Comparison of ENCODE assay signal across 10 cellular contexts in genomic region chr1:6472391-6472790, GRCh38. TPM values are rescaled to one million over a fixed set of nuclear protein-coding genes. Genes with fewer than 3 reads are reported as not detected.
A peak's percentile ranks its signal among the peaks of the same experiment; 100 is the strongest.
DNase-seq lines count a peak whose midpoint lies in the region; ATAC-seq, FAIRE-seq and TF ChIP-seq lines count a peak whose summit lies in the region.
"Had no signal": no experiment of that assay in that cellular context is flagged by ENCODE, and none has a peak within 500 bp of the region (broad histone marks: within the 10 kb centered on the region; RNA-seq: fewer than 3 reads in every experiment).

No MANE protein-coding gene starts in this region.

- H2AK5ac ChIP-seq in H1 (ENCODE audit: low read depth, low read length) = no peak overlapping the region

- H2BK12ac ChIP-seq in H1 (ENCODE audit: low read depth, low read length) = no peak overlapping the region

- H4K8ac ChIP-seq in H1 (ENCODE audit: extremely low read depth, insufficient read depth, low read length) = no peak overlapping the region

- H3K23ac ChIP-seq in H1 (ENCODE audit: insufficient read length) = no peak overlapping the region

- no peak for DNase-seq in GM10266 (ENCODE audit: extremely low spot score)
- DNase-seq in MM.1S = no peak
- DNase-seq in H1 (ENCODE audit: low read depth in 1 of 2, low spot score in 2 of 2) = peak in 1 of 2 experiments; percentile 74
- DNase-seq in osteocyte (ENCODE audit: extremely low spot score, unreplicated experiment) = no peak
- DNase-seq in activated naive CD8-positive, alpha-beta T cell treated with anti-CD3 and anti-CD28 coated beads, Interleukin-2, amount 50 U/mL, for 24 hours = no peak
- DNase-seq: naive B cell had no signal

- no peak overlapping the region for H2BK120ac ChIP-seq in H1 (replicated peaks; ENCODE audit: low read depth, low read length)

- no peak for FAIRE-seq in H1 (lab: Jason Lieb, UNC)
- FAIRE-seq: G401.6 had no signal

- H3K79me1 ChIP-seq in H1 (ENCODE audit: low read depth, low read length) = no peaks in the 10 kb centered on the region

- no peak overlapping the region for H4K5ac ChIP-seq in H1 (ENCODE audit: insufficient read length, low read depth, low read length)

- no peak overlapping the region for H2BK5ac ChIP-seq in H1 (ENCODE audit: low read depth, low read length)

- H4K20me1 ChIP-seq in MM.1S (ENCODE audit: insufficient read depth, low read length) = no peaks in the 10 kb centered on the region
- H4K20me1 ChIP-seq in H1 (replicated peaks in 1 of 2; ENCODE audit: control insufficient read depth in 1 of 2, insufficient read depth in 2 of 2, low read length in 2 of 2) = peaks cover 5 to 12% of the 10 kb centered on the region in 2 experiments

- H3K23me2 ChIP-seq in H1 (ENCODE audit: low read depth, low read length) = no peaks in the 10 kb centered on the region

- no peak for TF ChIP-seq POLR2A in H1 (IDR thresholded peaks at IDR 0.05; ENCODE audit: control extremely low read depth in 1 of 2, low read depth in 2 of 2, low read length in 2 of 2)

- no peak overlapping the region for H2BK20ac ChIP-seq in H1 (ENCODE audit: low read length)

- peaks cover 18% of the 10 kb centered on the region for H3K36me3 Mint-ChIP-seq in osteocyte (ENCODE audit: unreplicated experiment)
- no peaks in the 10 kb centered on the region for H3K36me3 Mint-ChIP-seq in activated naive CD8-positive, alpha-beta T cell treated with anti-CD3 and anti-CD28 coated beads, Interleukin-2, amount 50 U/mL, for 24 hours (ENCODE audit: low read depth)
- H3K36me3 Mint-ChIP-seq: naive B cell had no signal

- CTCF ChIA-PET in H1 (lab: Charles Lee; ENCODE audit: partially characterized antibody) = interaction anchor here (0.6 to 6.1 kb wide), 29 partner anchors 8 to 415 kb away, joined by 3 to 79 read pairs (median 4); partner anchors contain the start of gene PLEKHG5

- no peaks in the 10 kb centered on the region for H3K79me2 ChIP-seq in MM.1S (ENCODE audit: low read length)
- no peaks in the 10 kb centered on the region for H3K79me2 ChIP-seq in H1 (ENCODE audit: control insufficient read depth in 1 of 2, insufficient read depth in 2 of 2, low read length in 2 of 2)

- TF ChIP-seq CTCF in GM10266 (IDR thresholded peaks at IDR 0.05; ENCODE audit: control insufficient read depth, insufficient read depth, low read depth, missing control alignments) (peak; percentile 33), MM.1S (IDR thresholded peaks at IDR 0.05; ENCODE audit: low read length) (peak; percentile 76), H1 (IDR thresholded peaks at IDR 0.05; ENCODE audit: control extremely low read depth in 1 of 3, insufficient read depth in 1 of 3, low read depth in 1 of 3, low read length in 3 of 3) (peak in 2 of 3 experiments; percentile 63 to 75; a peak in 3 of 4 replicates), osteocyte (IDR thresholded peaks at IDR 0.05) (peak; percentile 34)

- no peaks in the 10 kb centered on the region for H3K9me2 ChIP-seq in MM.1S (replicated peaks; ENCODE audit: insufficient read depth, low read length)

- peak in 1 of 2 experiments; percentile 34; a peak in 2 of 4 replicates for TF ChIP-seq RAD21 in H1 (IDR thresholded peaks at IDR 0.05 in 1 of 2, conservative IDR thresholded peaks at IDR 0.05 in 1 of 2; ENCODE audit: low read depth in 2 of 2, low read length in 2 of 2)

- H4K91ac ChIP-seq in H1 (replicated peaks; ENCODE audit: insufficient read length, low read length) = no peak overlapping the region

- H3K9me3 ChIP-seq in MM.1S (replicated peaks; ENCODE audit: insufficient read depth, low read length) (no peaks in the 10 kb centered on the region), H1 (ENCODE audit: insufficient read depth in 2 of 2, low read depth in 1 of 2, low read length in 1 of 2) (no peaks in the 10 kb centered on the region)

- peaks cover 43% of the 10 kb centered on the region for H3K27me3 ChIP-seq in MM.1S (replicated peaks; ENCODE audit: insufficient read depth, low read length)
- H3K27me3 ChIP-seq in H1 (replicated peaks in 1 of 4; ENCODE audit: control insufficient read depth in 3 of 4, extremely low read depth in 1 of 4, insufficient read depth in 3 of 4, low read length in 3 of 4) = no peaks in the 10 kb centered on the region; a peak in 1 of 7 replicates

- no peak overlapping the region for H3K27ac ChIP-seq in MM.1S (ENCODE audit: low read length)
- H3K27ac ChIP-seq in H1 (ENCODE audit: low read depth, low read length) = no peak overlapping the region

- WGBS in H1 (ENCODE audit: extremely low coverage in 1 of 2, insufficient coverage in 1 of 2, insufficient read length in 1 of 2, insufficient replicate concordance in 2 of 2, low coverage in 1 of 2, low lambda C conversion rate in 2 of 2, missing lambda C conversion rate in 1 of 2), 2 experiments = 79% methylated on average over 10 of the region's 10 CpGs; no CpG with 5 or more reads in 1 of the 2 experiments

- H3K4me3 Mint-ChIP-seq in osteocyte (ENCODE audit: unreplicated experiment) = no peak overlapping the region
- H3K4me3 Mint-ChIP-seq in activated naive CD8-positive, alpha-beta T cell treated with anti-CD3 and anti-CD28 coated beads, Interleukin-2, amount 50 U/mL, for 24 hours = no peak overlapping the region
- H3K4me3 Mint-ChIP-seq: brain, naive B cell had no signal

- H3K9ac ChIP-seq in MM.1S (ENCODE audit: low read length) (no peak overlapping the region), H1 (replicated peaks in 1 of 4; ENCODE audit: extremely low read depth in 1 of 4, low read depth in 3 of 4, low read length in 3 of 4) (no peak overlapping the region)

- H2AFZ ChIP-seq in MM.1S (ENCODE audit: low read length) (peak overlapping the region; percentile 66), H1 (ENCODE audit: low read length) (no peak overlapping the region)

- POLR2A ChIA-PET in H1 (lab: Charles Lee; ENCODE audit: partially characterized antibody) = interaction anchor here (0.6 to 13.7 kb wide), 7 partner anchors 10 to 213 kb away, joined by 3 to 123 read pairs (median 3); no protein-coding TSS in a partner anchor

- no peak for TF ChIP-seq EP300 in H1 (IDR thresholded peaks at IDR 0.05; ENCODE audit: borderline replicate concordance in 1 of 2, low read depth in 2 of 2, low read length in 2 of 2)

- no peak overlapping the region for H3K14ac ChIP-seq in H1 (ENCODE audit: insufficient read length)

- H2BK15ac ChIP-seq in H1 (ENCODE audit: low read length) = no peak overlapping the region

- peak overlapping the region; percentile 80 for H3K4me2 ChIP-seq in MM.1S (ENCODE audit: low read depth, low read length)
- H3K4me2 ChIP-seq in H1 (ENCODE audit: insufficient read depth in 1 of 2, low read depth in 2 of 2, low read length in 2 of 2) = no peak overlapping the region

- H3K4me1 ChIP-seq in MM.1S (ENCODE audit: low read length) (peaks cover 7% of the 10 kb centered on the region; the same call in 1 of the 2 replicates), H1 (replicated peaks in 1 of 4; ENCODE audit: control insufficient read depth in 3 of 4, insufficient read depth in 4 of 4, low read length in 3 of 4) (peaks cover 0 to 22% (median 14%) of the 10 kb centered on the region in 4 experiments; a peak in 6 of 7 replicates)

- H3K56ac ChIP-seq in H1 (replicated peaks; ENCODE audit: insufficient read length, low read depth, low read length) = no peak overlapping the region

- H3K18ac ChIP-seq in H1 (ENCODE audit: extremely low read depth, low read length) = no peak overlapping the region

- ATAC-seq in GM21576 (IDR thresholded peaks at IDR 0.05; ENCODE audit: unreplicated experiment) = no peak
- no peak for ATAC-seq in GM18519 (IDR thresholded peaks at IDR 0.05; ENCODE audit: low FRiP score, unreplicated experiment)
- no peak for ATAC-seq in activated naive CD8-positive, alpha-beta T cell treated with anti-CD3 and anti-CD28 coated beads, Interleukin-2, amount 50 U/mL, for 24 hours

- H3K9me3 Mint-ChIP-seq in osteocyte (ENCODE audit: unreplicated experiment) = no peaks in the 10 kb centered on the region
- no peaks in the 10 kb centered on the region for H3K9me3 Mint-ChIP-seq in activated naive CD8-positive, alpha-beta T cell treated with anti-CD3 and anti-CD28 coated beads, Interleukin-2, amount 50 U/mL, for 24 hours
- H3K9me3 Mint-ChIP-seq: brain, naive B cell had no signal

- H3K4me3 ChIP-seq in MM.1S (ENCODE audit: low read length) = peak overlapping the region; percentile 53
- H3K4me3 ChIP-seq in H1 (ENCODE audit: extremely low read depth in 1 of 4, insufficient read depth in 2 of 4, low read depth in 3 of 4, low read length in 4 of 4) = no peak overlapping the region

- H3K27ac Mint-ChIP-seq in osteocyte (ENCODE audit: unreplicated experiment) = no peak overlapping the region
- no peak overlapping the region for H3K27ac Mint-ChIP-seq in activated naive CD8-positive, alpha-beta T cell treated with anti-CD3 and anti-CD28 coated beads, Interleukin-2, amount 50 U/mL, for 24 hours
- H3K27ac Mint-ChIP-seq: brain, naive B cell had no signal

- H3K4me1 Mint-ChIP-seq in osteocyte (ENCODE audit: unreplicated experiment) = no peaks in the 10 kb centered on the region
- no peaks in the 10 kb centered on the region for H3K4me1 Mint-ChIP-seq in activated naive CD8-positive, alpha-beta T cell treated with anti-CD3 and anti-CD28 coated beads, Interleukin-2, amount 50 U/mL, for 24 hours

- H3K36me3 ChIP-seq in MM.1S (replicated peaks; ENCODE audit: insufficient read depth, low read length) = no peaks in the 10 kb centered on the region
- peaks cover 5 to 24% (median 11%) of the 10 kb centered on the region in 4 experiments; a peak in 5 of 8 replicates for H3K36me3 ChIP-seq in H1 (ENCODE audit: control insufficient read depth in 2 of 4, insufficient read depth in 4 of 4, low read length in 3 of 4)

- H3K4ac ChIP-seq in H1 (replicated peaks; ENCODE audit: insufficient read length, low read depth, low read length) = no peak overlapping the region

- no peaks in the 10 kb centered on the region for H3K27me3 Mint-ChIP-seq in osteocyte (ENCODE audit: unreplicated experiment)
- no peaks in the 10 kb centered on the region for H3K27me3 Mint-ChIP-seq in activated naive CD8-positive, alpha-beta T cell treated with anti-CD3 and anti-CD28 coated beads, Interleukin-2, amount 50 U/mL, for 24 hours
- H3K27me3 Mint-ChIP-seq: brain had no signal

- no peaks in the 10 kb centered on the region for H3F3A ChIP-seq in MM.1S (ENCODE audit: insufficient read depth, low read length)

RNA-seq across cellular contexts. Expression of gene TNFRSF25, which starts 6.4 kb away (rescaled TPM):
- total RNA-seq in H1 (2021; fragmentation: NEBNext Ultra II Directional; extraction: Animal tissue kit (Norgen Biotek cat#: 25700)) = 9.3 and 10.7 TPM in 2 replicates
- polyA plus RNA-seq in H1 (2011; rRNA removed) = 19.5 and 26.1 TPM in 2 replicates
- polyA plus RNA-seq in H1 (2011; cell fraction: cytosol; rRNA removed) = 20.6 TPM
- 116 TPM for polyA plus RNA-seq in H1 (2011; cell fraction: nucleus; rRNA removed)
- 7.8 to 20.0 TPM (median 18.8 TPM) in 4 replicates for polyA plus RNA-seq in H1 (2012, experiment 1 of 2)
- polyA plus RNA-seq in H1 (2012, experiment 2 of 2) = 8.1 TPM
- polyA plus RNA-seq in H1 (2013, experiment 1 of 2) = 11.1 TPM
- polyA plus RNA-seq in H1 (2013, experiment 2 of 2) = 9.8 TPM
- 3.1 and 3.9 TPM in 2 replicates for polyA minus RNA-seq in H1 (2011; rRNA and poly(A)+ RNA removed)
- polyA minus RNA-seq in H1 (2011; cell fraction: cytosol; rRNA and poly(A)+ RNA removed) = 4.1 TPM
- 9.6 TPM for polyA minus RNA-seq in H1 (2011; cell fraction: nucleus; rRNA and poly(A)+ RNA removed)
- 26.4 and 27.9 TPM in 2 replicates for total RNA-seq in osteocyte

RNA-seq across cellular contexts. Expression of gene PLEKHG5, which starts 19.1 kb away (rescaled TPM):
- 12.5 and 13.8 TPM in 2 replicates for total RNA-seq in H1 (2021; fragmentation: NEBNext Ultra II Directional; extraction: Animal tissue kit (Norgen Biotek cat#: 25700))
- 10.4 and 16.8 TPM in 2 replicates for polyA plus RNA-seq in H1 (2011; rRNA removed)
- polyA plus RNA-seq in H1 (2011; cell fraction: cytosol; rRNA removed) = 12.2 TPM
- polyA plus RNA-seq in H1 (2011; cell fraction: nucleus; rRNA removed) = 72.0 TPM
- polyA plus RNA-seq in H1 (2012, experiment 1 of 2) = 8.2 to 19.5 TPM (median 15.5 TPM) in 4 replicates
- 7.7 TPM for polyA plus RNA-seq in H1 (2012, experiment 2 of 2)
- polyA plus RNA-seq in H1 (2013, experiment 1 of 2) = 12.4 TPM
- 11.4 TPM for polyA plus RNA-seq in H1 (2013, experiment 2 of 2)
- 4.7 TPM in 2 replicates for polyA minus RNA-seq in H1 (2011; rRNA and poly(A)+ RNA removed)
- polyA minus RNA-seq in H1 (2011; cell fraction: cytosol; rRNA and poly(A)+ RNA removed) = 6.5 TPM
- 14.6 TPM for polyA minus RNA-seq in H1 (2011; cell fraction: nucleus; rRNA and poly(A)+ RNA removed)
- total RNA-seq in osteocyte = 33.0 and 34.9 TPM in 2 replicates

RNA-seq across cellular contexts. Expression of gene ESPN, which starts 47.8 kb away (rescaled TPM):
- 14.8 and 16.3 TPM in 2 replicates for total RNA-seq in H1 (2021; fragmentation: NEBNext Ultra II Directional; extraction: Animal tissue kit (Norgen Biotek cat#: 25700))
- 5.2 and 13.4 TPM in 2 replicates for polyA plus RNA-seq in H1 (2011; rRNA removed)
- polyA plus RNA-seq in H1 (2011; cell fraction: cytosol; rRNA removed) = 9.6 TPM
- 22.5 TPM for polyA plus RNA-seq in H1 (2011; cell fraction: nucleus; rRNA removed)
- 6.8 to 15.9 TPM (median 13.7 TPM) in 4 replicates for polyA plus RNA-seq in H1 (2012, experiment 1 of 2)
- 10.4 TPM for polyA plus RNA-seq in H1 (2012, experiment 2 of 2)
- polyA plus RNA-seq in H1 (2013, experiment 1 of 2) = 14.0 TPM
- polyA plus RNA-seq in H1 (2013, experiment 2 of 2) = 14.1 TPM
- 2.7 and 2.8 TPM in 2 replicates for polyA minus RNA-seq in H1 (2011; rRNA and poly(A)+ RNA removed)
- polyA minus RNA-seq in H1 (2011; cell fraction: cytosol; rRNA and poly(A)+ RNA removed) = 11.9 TPM
- 8.3 TPM for polyA minus RNA-seq in H1 (2011; cell fraction: nucleus; rRNA and poly(A)+ RNA removed)
- 0.31 TPM in 1 of 2 replicates, not detected in the other for total RNA-seq in osteocyte

RNA-seq across cellular contexts. Expression of gene HES2, which starts 52.7 kb away (rescaled TPM):
- 0.15 and 0.36 TPM in 2 replicates for total RNA-seq in H1 (2021; fragmentation: NEBNext Ultra II Directional; extraction: Animal tissue kit (Norgen Biotek cat#: 25700))
- 0.53 and 0.86 TPM in 2 replicates for polyA plus RNA-seq in H1 (2011; rRNA removed)
- 0.78 TPM for polyA plus RNA-seq in H1 (2011; cell fraction: cytosol; rRNA removed)
- 1.2 TPM for polyA plus RNA-seq in H1 (2011; cell fraction: nucleus; rRNA removed)
- 0.29 to 0.70 TPM (median 0.55 TPM) in 4 replicates for polyA plus RNA-seq in H1 (2012, experiment 1 of 2)
- polyA plus RNA-seq in H1 (2012, experiment 2 of 2) = 0.18 TPM
- polyA plus RNA-seq in H1 (2013, experiment 1 of 2) = 0.93 TPM
- 1.2 TPM for polyA plus RNA-seq in H1 (2013, experiment 2 of 2)
- polyA minus RNA-seq in H1 (2011; rRNA and poly(A)+ RNA removed) = 0.41 and 1.3 TPM in 2 replicates
- not detected for polyA minus RNA-seq in H1 (2011; cell fraction: cytosol; rRNA and poly(A)+ RNA removed)
- polyA minus RNA-seq in H1 (2011; cell fraction: nucleus; rRNA and poly(A)+ RNA removed) = 0.70 TPM
- not detected in 2 replicates for total RNA-seq in osteocyte

Comparison
In these comparisons a context has a peak if more than half of its experiments do, and no peak if none do; other contexts are left out.
1. RNA of gene ESPN, which starts 47.8 kb away (total RNA-seq): 14.8 to 16.3 TPM in H1; 0.31 TPM in osteocyte; every median in the first group is over 10 times any median in the second.
2. Peak in every context shown above with its lines, with median percentiles within 50 percentile points of each other: CTCF ChIP-seq.